Comparison of ENCODE assay signal across 3 cellular contexts in genomic region chr14:23594191-23594590, GRCh38. TPM values are rescaled to one million over a fixed set of nuclear protein-coding genes. Genes with fewer than 3 reads are reported as not detected.
"Had no signal": no experiment of that assay in that cellular context is flagged by ENCODE, and none has a peak within 500 bp of the region (broad histone marks: within the 10 kb centered on the region; RNA-seq: fewer than 3 reads in every experiment).

No MANE protein-coding gene starts in this region.

RNA-seq across cellular contexts. Expression of gene JPH4, which starts 15.6 kb away (rescaled TPM):
- total RNA-seq: HT-29, IMR-90 had no signal
- polyA plus RNA-seq: IMR-90 had no signal

RNA-seq across cellular contexts. Expression of gene DHRS2, which starts 42.0 kb away (rescaled TPM):
- polyA plus RNA-seq: IgD-negative memory B cell had no signal
